8 cellular contexts compared by ENCODE assay signal in the genomic region with DNA sequence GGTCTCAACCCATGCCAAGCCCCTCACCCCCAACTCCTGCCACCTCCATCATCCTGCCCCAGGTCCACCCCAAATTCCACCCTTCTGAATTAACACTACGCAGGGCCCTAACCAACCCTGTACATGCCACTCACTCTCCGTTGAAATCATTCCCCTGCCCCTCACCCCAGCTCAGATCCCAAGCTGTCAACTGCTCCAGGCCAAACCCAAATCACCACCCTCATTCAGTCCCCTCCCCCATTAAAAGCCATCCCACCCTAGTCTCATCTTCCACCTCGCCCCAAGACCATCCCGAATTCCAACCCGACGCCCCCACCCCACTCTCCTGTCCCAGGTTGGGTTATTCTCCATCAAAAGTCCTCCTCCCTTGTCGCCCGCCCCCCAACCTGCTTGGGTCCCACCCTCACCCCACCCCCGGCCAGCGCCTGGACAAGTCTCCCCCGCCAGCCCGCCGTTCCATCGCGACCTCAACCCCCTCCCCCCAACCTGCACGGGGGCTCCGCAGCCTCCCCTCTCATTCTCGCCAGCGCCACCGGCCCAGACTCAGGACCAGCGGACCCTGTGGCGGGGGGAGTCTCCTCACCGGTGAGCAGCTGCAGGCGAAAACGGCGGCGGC. TPM values are rescaled to one million over a fixed set of nuclear protein-coding genes. Genes with fewer than 3 reads are reported as not detected.
DNase-seq lines count a peak whose midpoint lies in the region; ATAC-seq and TF ChIP-seq lines count a peak whose summit lies in the region.

No MANE protein-coding gene starts in this region.

- H3K27ac ChIP-seq in right atrium auricular region, result peak overlapping the region; percentile 88 to 89

- no peaks in the 10 kb centered on the region for H3K36me3 ChIP-seq in right atrium auricular region
- H3K36me3 ChIP-seq in skeletal muscle satellite cell (ENCODE audit: insufficient read depth, low read length), result no peaks in the 10 kb centered on the region

- H3K9me3 ChIP-seq in right atrium auricular region, result no peaks in the 10 kb centered on the region
- H3K9me3 ChIP-seq in skeletal muscle satellite cell (replicated peaks; ENCODE audit: low read length), result no peaks in the 10 kb centered on the region

- peaks cover 40% of the 10 kb centered on the region for H3K4me1 Mint-ChIP-seq in activated naive CD4-positive, alpha-beta T cell treated with anti-CD3 and anti-CD28 coated beads, Interleukin-2, amount 50 U/mL, for 24 hours
- peaks cover 52% of the 10 kb centered on the region for H3K4me1 Mint-ChIP-seq in activated T-cell treated with anti-CD3 and anti-CD28 coated beads, Interleukin-2, amount 50 U/mL, for 72 hours (ENCODE audit: low read depth)

- no peaks in the 10 kb centered on the region for H3K27me3 ChIP-seq in right atrium auricular region
- H3K27me3 ChIP-seq in skeletal muscle satellite cell (ENCODE audit: control insufficient read depth, insufficient read depth, low read length), result no peaks in the 10 kb centered on the region

- H3K27me3 Mint-ChIP-seq in activated naive CD4-positive, alpha-beta T cell treated with anti-CD3 and anti-CD28 coated beads, Interleukin-2, amount 50 U/mL, for 24 hours, result no peaks in the 10 kb centered on the region
- H3K27me3 Mint-ChIP-seq in activated T-cell treated with anti-CD3 and anti-CD28 coated beads, Interleukin-2, amount 50 U/mL, for 72 hours (ENCODE audit: low read depth), result no peaks in the 10 kb centered on the region

- peak overlapping the region; percentile 85 to 98 for H3K4me3 ChIP-seq in right atrium auricular region
- peak overlapping the region; percentile 74 for H3K4me3 ChIP-seq in skeletal muscle satellite cell (ENCODE audit: low read length)

- H3K27ac Mint-ChIP-seq in activated naive CD4-positive, alpha-beta T cell treated with anti-CD3 and anti-CD28 coated beads, Interleukin-2, amount 50 U/mL, for 24 hours, result peak overlapping the region; percentile 91
- peak overlapping the region; percentile 94 for H3K27ac Mint-ChIP-seq in activated T-cell treated with anti-CD3 and anti-CD28 coated beads, Interleukin-2, amount 50 U/mL, for 72 hours

- H3K9me3 Mint-ChIP-seq in activated naive CD4-positive, alpha-beta T cell treated with anti-CD3 and anti-CD28 coated beads, Interleukin-2, amount 50 U/mL, for 24 hours, result no peaks in the 10 kb centered on the region
- H3K9me3 Mint-ChIP-seq in activated T-cell treated with anti-CD3 and anti-CD28 coated beads, Interleukin-2, amount 50 U/mL, for 72 hours, result no peaks in the 10 kb centered on the region

- no peak for DNase-seq in activated naive CD4-positive, alpha-beta T cell treated with Interleukin-2 at 50 U/mL for 16 hours
- peak in 1 of 2 donors; percentile 4 for DNase-seq in activated T-cell treated with anti-CD3 and anti-CD28 coated beads, Interleukin-2, amount 50 U/mL, for 72 hours
- DNase-seq in right atrium auricular region (ENCODE audit: low spot score) (no peak), dedifferentiated amniotic fluid mesenchymal stem cell (ENCODE audit: extremely low spot score) (no peak), CD1c-positive myeloid dendritic cell (ENCODE audit: extremely low spot score) (no peak), cerebellar nuclear complex (lab: John Stamatoyannopoulos, UW) (no peak)

- peak overlapping the region; percentile 97 for H3K4me3 Mint-ChIP-seq in activated naive CD4-positive, alpha-beta T cell treated with anti-CD3 and anti-CD28 coated beads, Interleukin-2, amount 50 U/mL, for 24 hours
- H3K4me3 Mint-ChIP-seq in activated T-cell treated with anti-CD3 and anti-CD28 coated beads, Interleukin-2, amount 50 U/mL, for 72 hours, result peak overlapping the region; percentile 89 to 96

- peak overlapping the region; percentile 84 for H3K4me2 ChIP-seq in skeletal muscle satellite cell (ENCODE audit: low read length)

- H3K4me1 ChIP-seq in right atrium auricular region (peaks cover 0 to 21% of the 10 kb centered on the region in 2 donors), skeletal muscle satellite cell (ENCODE audit: control insufficient read depth, insufficient read depth, low read length) (peaks cover 14% of the 10 kb centered on the region)

- peak overlapping the region; percentile 77 for H3K9ac ChIP-seq in skeletal muscle satellite cell (ENCODE audit: low read depth, low read length)

- no peak for ATAC-seq in activated T-cell treated with anti-CD3 and anti-CD28 coated beads, Interleukin-2, amount 50 U/mL, for 72 hours (replicated peaks in 1 of 2)

- H3K36me3 Mint-ChIP-seq in activated naive CD4-positive, alpha-beta T cell treated with anti-CD3 and anti-CD28 coated beads, Interleukin-2, amount 50 U/mL, for 24 hours, result no peaks in the 10 kb centered on the region
- H3K36me3 Mint-ChIP-seq in activated T-cell treated with anti-CD3 and anti-CD28 coated beads, Interleukin-2, amount 50 U/mL, for 72 hours (ENCODE audit: insufficient read depth in 2 of 2), result peaks cover 6 to 10% of the 10 kb centered on the region in 2 donors

- TF ChIP-seq CTCF in right atrium auricular region (IDR thresholded peaks at IDR 0.05), result no peak

RNA-seq across cellular contexts. Expression of gene FAM168A, which starts 0.5 kb away (rescaled TPM):
- 10 to 100 TPM; 21.5 to 23.5 TPM for total RNA-seq in activated T-cell treated with anti-CD3 and anti-CD28 coated beads, Interleukin-2, amount 50 U/mL, for 72 hours
- 10 to 100 TPM; 30.9 to 40.8 TPM for total RNA-seq in right atrium auricular region
- total RNA-seq in skeletal muscle satellite cell (2012; rRNA removed), result 13.7 and 17.5 TPM in 2 replicates

RNA-seq across cellular contexts. Expression of gene PLEKHB1, which starts 48.9 kb away (rescaled TPM):
- 10 to 100 TPM in 1 of 2 donors, 1 to 10 TPM in 1; 8.5 to 11.3 TPM for total RNA-seq in activated T-cell treated with anti-CD3 and anti-CD28 coated beads, Interleukin-2, amount 50 U/mL, for 72 hours
- 10 to 100 TPM; 13.0 to 23.8 TPM for total RNA-seq in right atrium auricular region
- total RNA-seq in skeletal muscle satellite cell (2012; rRNA removed), result not detected in 2 replicates
